In the genomic region with DNA sequence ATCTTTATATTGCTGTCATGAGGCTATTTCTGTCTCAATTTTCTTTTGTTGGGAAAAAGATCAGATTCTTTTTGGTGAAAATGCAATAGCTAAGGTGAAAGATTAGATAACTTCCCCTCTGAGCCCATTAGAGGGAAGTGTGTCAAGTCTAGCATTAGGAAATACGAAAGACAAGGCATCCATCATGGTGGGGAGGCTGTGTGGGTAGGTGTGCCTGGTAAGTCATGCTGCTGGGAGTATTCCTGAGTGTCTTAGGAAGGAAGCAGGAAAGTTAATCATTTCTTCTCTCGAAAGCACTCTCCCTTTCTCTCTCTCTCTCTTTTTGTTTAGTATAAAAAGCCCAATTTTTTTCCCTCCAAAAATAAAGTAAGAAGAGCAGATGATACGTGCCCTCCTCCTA, we compare ENCODE assay signal across 17 cellular contexts.
"Had no signal": no experiment of that assay in that cellular context is flagged by ENCODE, and none has a peak within 500 bp of the region (broad histone marks: within the 10 kb centered on the region; RNA-seq: fewer than 3 reads in every experiment).

No MANE protein-coding gene starts in this region.

- H3K4me1 Mint-ChIP-seq: IgD-negative memory B cell, T-cell had no signal

- H3K4me3 Mint-ChIP-seq: IgD-negative memory B cell, T-cell had no signal

- H3K27ac Mint-ChIP-seq: IgD-negative memory B cell, T-cell had no signal

- DNase-seq: Kasumi-1, MM.1S, NCI-H1436 treated with DMSO at 0.1 percent for 48 hours, NCI-H2029, NCI-H2171, NCI-H226, NCI-H446, NCI-H510A, NCI-H524 treated with DMSO at 0.1 percent for 48 hours, Right ventricle myocardium superior, RPMI8226, SIG-M5, SK-N-SH, SW 1271, T-cell had no signal

- H3K27me3 Mint-ChIP-seq: IgD-negative memory B cell had no signal

- ATAC-seq: K562, T-cell had no signal
